Comparison of ENCODE assay signal across 9 cellular contexts in the genomic region with DNA sequence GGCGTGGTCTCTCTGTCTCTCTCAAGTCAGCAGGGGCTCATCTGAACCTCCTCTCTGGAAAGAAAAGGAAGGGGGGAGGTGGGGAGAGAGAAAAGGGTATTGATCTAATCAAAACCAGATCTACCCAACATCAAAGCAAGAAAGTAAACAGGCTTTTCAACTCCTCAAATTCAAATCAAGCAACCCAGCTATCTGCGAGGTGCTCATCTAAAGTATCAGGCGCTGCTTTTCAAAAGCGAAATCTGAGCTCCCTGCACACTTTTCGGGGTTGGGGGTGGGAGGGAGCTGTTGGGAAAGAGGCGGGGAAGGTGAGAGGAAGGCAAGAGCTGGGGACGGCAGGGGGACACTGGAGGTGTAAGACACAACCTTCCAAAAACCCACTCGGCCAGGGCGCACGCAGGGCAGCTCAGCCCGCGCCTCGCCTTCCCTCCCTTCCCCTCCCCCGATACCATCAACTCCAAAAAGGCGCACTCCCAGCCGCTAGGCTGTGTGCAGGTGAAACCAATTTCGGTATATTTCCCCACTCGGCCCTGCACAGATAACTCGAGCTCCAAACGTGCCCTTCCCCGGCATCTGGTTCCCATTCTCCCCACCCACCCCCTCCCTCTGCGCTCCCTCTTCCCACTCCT. TPM values are rescaled to one million over a fixed set of nuclear protein-coding genes. Genes with fewer than 3 reads are reported as not detected.
DNase-seq lines count a peak whose midpoint lies in the region; ATAC-seq, FAIRE-seq and TF ChIP-seq lines count a peak whose summit lies in the region.
"Had no signal": no experiment of that assay in that cellular context is flagged by ENCODE, and none has a peak within 500 bp of the region (broad histone marks: within the 10 kb centered on the region; RNA-seq: fewer than 3 reads in every experiment).

No MANE protein-coding gene starts in this region.

- no peak overlapping the region for H2BK15ac ChIP-seq in H1 (ENCODE audit: low read length)

- no peak for DNase-seq in H1 (ENCODE audit: low read depth in 1 of 2, low spot score in 2 of 2)
- DNase-seq in ovary, result peak in 2 of 5 donors; percentile 37 to 40
- no peak for DNase-seq in mesothelial cell of epicardium (ENCODE audit: low spot score in 2 of 2, unreplicated experiment in 2 of 2)
- no peak for DNase-seq in NCI-H2227 treated with DMSO at 0.1 percent for 48 hours (lab: John Stamatoyannopoulos, UW)
- no peak for DNase-seq in GOT3 (lab: John Stamatoyannopoulos, UW)
- DNase-seq: RPMI8226 had no signal

- H3K4me2 ChIP-seq in BLaER1 treated with 17β-estradiol and CSF1 and Interleukin-3, amounts not matched to agents 10 nM and 100 nM, result peak overlapping the region in 6 of 11 experiments; percentile 86 to 100 (median 99); a peak in 13 of 22 replicates
- peak overlapping the region; percentile 88 to 95; a peak in 3 of 4 replicates for H3K4me2 ChIP-seq in H1 (ENCODE audit: insufficient read depth in 1 of 2, low read depth in 2 of 2, low read length in 2 of 2)

- H3K4me3 Mint-ChIP-seq in IgD-negative memory B cell (peak overlapping the region; percentile 44 to 78 (median 68)), mesothelial cell of epicardium (no peak overlapping the region)

- TF ChIP-seq POLR2A in H1 (IDR thresholded peaks at IDR 0.05; ENCODE audit: control extremely low read depth in 1 of 2, low read depth in 2 of 2, low read length in 2 of 2), result no peak
- no peak for TF ChIP-seq POLR2A in ovary (IDR thresholded peaks at IDR 0.05)

- H3K23ac ChIP-seq in H1 (ENCODE audit: insufficient read length), result no peak overlapping the region

- H4K91ac ChIP-seq in H1 (replicated peaks; ENCODE audit: insufficient read length, low read length), result no peak overlapping the region

- H4K5ac ChIP-seq in H1 (ENCODE audit: insufficient read length, low read depth, low read length), result no peak overlapping the region

- no peak overlapping the region for H3K56ac ChIP-seq in H1 (replicated peaks; ENCODE audit: insufficient read length, low read depth, low read length)

- H3K4ac ChIP-seq in H1 (replicated peaks; ENCODE audit: insufficient read length, low read depth, low read length), result no peak overlapping the region

- TF ChIP-seq RAD21 in H1 (IDR thresholded peaks at IDR 0.05 in 1 of 2, conservative IDR thresholded peaks at IDR 0.05 in 1 of 2; ENCODE audit: low read depth in 2 of 2, low read length in 2 of 2), result no peak

- no peaks in the 10 kb centered on the region; a peak in 1 of 22 replicates for H3K36me3 ChIP-seq in BLaER1 treated with 17β-estradiol and CSF1 and Interleukin-3, amounts not matched to agents 10 nM and 100 nM
- peaks cover 0 to 16% (median 12%) of the 10 kb centered on the region in 4 experiments; a peak in 5 of 8 replicates for H3K36me3 ChIP-seq in H1 (ENCODE audit: control insufficient read depth in 2 of 4, insufficient read depth in 4 of 4, low read length in 3 of 4)
- no peaks in the 10 kb centered on the region for H3K36me3 ChIP-seq in ovary

- no peak overlapping the region for H3K27ac ChIP-seq in BLaER1 treated with 17β-estradiol and CSF1 and Interleukin-3, amounts not matched to agents 10 nM and 100 nM
- H3K27ac ChIP-seq in H1 (ENCODE audit: low read depth, low read length), result no peak overlapping the region
- peak overlapping the region in 1 of 2 donors; percentile 92 for H3K27ac ChIP-seq in ovary

- peak overlapping the region in 2 of 10 experiments; percentile 90 to 91; a peak in 3 of 20 replicates for H3K4me3 ChIP-seq in BLaER1 treated with 17β-estradiol and CSF1 and Interleukin-3, amounts not matched to agents 10 nM and 100 nM
- H3K4me3 ChIP-seq in H1 (ENCODE audit: extremely low read depth in 1 of 4, insufficient read depth in 2 of 4, low read depth in 3 of 4, low read length in 4 of 4) (peak overlapping the region; percentile 88 to 93 (median 91)), ovary (peak overlapping the region; percentile 86)

- H2BK20ac ChIP-seq in H1 (ENCODE audit: low read length), result 0 out of 2 replicates have a peak overlapping the region, but pooled peaks have one; percentile 61

- no peak for FAIRE-seq in H1 (lab: Jason Lieb, UNC)

- peaks cover 0 to 39% (median 19%) of the 10 kb centered on the region in 11 experiments; a peak in 15 of 22 replicates for H4K20me1 ChIP-seq in BLaER1 treated with 17β-estradiol and CSF1 and Interleukin-3, amounts not matched to agents 10 nM and 100 nM
- H4K20me1 ChIP-seq in H1 (replicated peaks in 1 of 2; ENCODE audit: control insufficient read depth in 1 of 2, insufficient read depth in 2 of 2, low read length in 2 of 2), result peaks cover 21 to 32% of the 10 kb centered on the region in 2 experiments

- no peak overlapping the region for H3K9ac ChIP-seq in BLaER1 treated with 17β-estradiol and CSF1 and Interleukin-3, amounts not matched to agents 10 nM and 100 nM
- peak overlapping the region in 2 of 4 experiments; percentile 22 to 82; a peak in 5 of 7 replicates for H3K9ac ChIP-seq in H1 (replicated peaks in 1 of 4; ENCODE audit: extremely low read depth in 1 of 4, low read depth in 3 of 4, low read length in 3 of 4)

- H2BK12ac ChIP-seq in H1 (ENCODE audit: low read depth, low read length), result 0 out of 2 replicates have a peak overlapping the region, but pooled peaks have one; percentile 0

- H3K36me3 Mint-ChIP-seq in IgD-negative memory B cell, result peaks cover 2% of the 10 kb centered on the region
- H3K36me3 Mint-ChIP-seq in mesothelial cell of epicardium, result no peaks in the 10 kb centered on the region

- H3K9me3 Mint-ChIP-seq in IgD-negative memory B cell (peaks cover 0 to 2% (median 2%) of the 10 kb centered on the region in 3 donors), mesothelial cell of epicardium (no peaks in the 10 kb centered on the region)

- H2AK5ac ChIP-seq in H1 (ENCODE audit: low read depth, low read length), result no peak overlapping the region

- WGBS in H1 (ENCODE audit: extremely low coverage in 1 of 2, insufficient coverage in 1 of 2, insufficient read length in 1 of 2, insufficient replicate concordance in 2 of 2, low coverage in 1 of 2, low lambda C conversion rate in 2 of 2, missing lambda C conversion rate in 1 of 2), 2 experiments, result 4% methylated on average over 8 of the region's 22 CpGs; no CpG with 5 or more reads in 1 of the 2 experiments
- 4 to 6% (median 4%) methylated on average over 22 of the region's 22 CpGs for WGBS in ovary, 3 donors

- peaks cover 22 to 43% (median 30%) of the 10 kb centered on the region in 11 experiments for H3K27me3 ChIP-seq in BLaER1 treated with 17β-estradiol and CSF1 and Interleukin-3, amounts not matched to agents 10 nM and 100 nM
- peaks cover 0 to 7% (median 1%) of the 10 kb centered on the region in 4 experiments; a peak in 2 of 7 replicates for H3K27me3 ChIP-seq in H1 (replicated peaks in 1 of 4; ENCODE audit: control insufficient read depth in 3 of 4, extremely low read depth in 1 of 4, insufficient read depth in 3 of 4, low read length in 3 of 4)
- H3K27me3 ChIP-seq in ovary, result no peaks in the 10 kb centered on the region

- H3K14ac ChIP-seq in H1 (ENCODE audit: insufficient read length), result no peak overlapping the region

- peaks cover 0 to 25% of the 10 kb centered on the region in 2 experiments; a peak in 3 of 4 replicates for H3K79me2 ChIP-seq in H1 (ENCODE audit: control insufficient read depth in 1 of 2, insufficient read depth in 2 of 2, low read length in 2 of 2)

- no peak for ATAC-seq in GM21576 (IDR thresholded peaks at IDR 0.05; ENCODE audit: unreplicated experiment)

- intact Hi-C loops in ovary (cut with DNase I), result loop anchor here in 2 of 4 donors (5.0 to 10.0 kb wide), 4 partner anchors 94 to 606 kb away; no protein-coding TSS in a partner anchor

- TF ChIP-seq CTCF in H1 (IDR thresholded peaks at IDR 0.05; ENCODE audit: control extremely low read depth in 1 of 3, insufficient read depth in 1 of 3, low read depth in 1 of 3, low read length in 3 of 3) (no peak), ovary (IDR thresholded peaks at IDR 0.05) (no peak), mesothelial cell of epicardium (IDR thresholded peaks at IDR 0.05; ENCODE audit: unreplicated experiment) (no peak)

- H3K4me1 ChIP-seq in BLaER1 treated with 17β-estradiol and CSF1 and Interleukin-3, amounts not matched to agents 10 nM and 100 nM, result peaks cover 20 to 52% (median 43%) of the 10 kb centered on the region in 10 experiments
- H3K4me1 ChIP-seq in H1 (replicated peaks in 1 of 4; ENCODE audit: control insufficient read depth in 3 of 4, insufficient read depth in 4 of 4, low read length in 3 of 4), result peaks cover 16 to 29% (median 23%) of the 10 kb centered on the region in 4 experiments
- peaks cover 25% of the 10 kb centered on the region for H3K4me1 ChIP-seq in ovary (ENCODE audit: insufficient read depth)

- POLR2A ChIA-PET in H1 (lab: Charles Lee; ENCODE audit: partially characterized antibody), result interaction anchor here (0.8 to 2.3 kb wide), 12 partner anchors 9 to 417 kb away, joined by 3 to 22 read pairs (median 6); no protein-coding TSS in a partner anchor

- H3K27ac Mint-ChIP-seq in IgD-negative memory B cell (no peak overlapping the region), mesothelial cell of epicardium (no peak overlapping the region)

- H3K23me2 ChIP-seq in H1 (ENCODE audit: low read depth, low read length), result peaks cover 12% of the 10 kb centered on the region

- H2BK5ac ChIP-seq in H1 (ENCODE audit: low read depth, low read length), result no peak overlapping the region

- no peak overlapping the region for H2BK120ac ChIP-seq in H1 (replicated peaks; ENCODE audit: low read depth, low read length)

- H2AFZ ChIP-seq in H1 (ENCODE audit: low read length), result no peak overlapping the region

- H3K27me3 Mint-ChIP-seq in IgD-negative memory B cell, result peaks cover 17% of the 10 kb centered on the region
- H3K27me3 Mint-ChIP-seq in mesothelial cell of epicardium (ENCODE audit: low read depth), result no peaks in the 10 kb centered on the region

- H3K18ac ChIP-seq in H1 (ENCODE audit: extremely low read depth, low read length), result peak overlapping the region; percentile 64; the same call in 1 of the 2 replicates

- H3K4me1 Mint-ChIP-seq in IgD-negative memory B cell (peaks cover 5 to 7% (median 7%) of the 10 kb centered on the region in 3 donors), mesothelial cell of epicardium (peaks cover 12% of the 10 kb centered on the region)

- H3K79me1 ChIP-seq in H1 (ENCODE audit: low read depth, low read length), result peaks cover 12% of the 10 kb centered on the region; the same call in 1 of the 2 replicates

- no peaks in the 10 kb centered on the region for H3K9me3 ChIP-seq in BLaER1 treated with 17β-estradiol and CSF1 and Interleukin-3, amounts not matched to agents 10 nM and 100 nM (replicated peaks in 1 of 11)
- H3K9me3 ChIP-seq in H1 (ENCODE audit: insufficient read depth in 2 of 2, low read depth in 1 of 2, low read length in 1 of 2), result no peaks in the 10 kb centered on the region
- no peaks in the 10 kb centered on the region for H3K9me3 ChIP-seq in ovary

- CTCF ChIA-PET in H1 (lab: Charles Lee; ENCODE audit: partially characterized antibody), result interaction anchor here (0.7 to 7.4 kb wide), 21 partner anchors 9 to 428 kb away, joined by 3 to 62 read pairs (median 4); no protein-coding TSS in a partner anchor

- H4K8ac ChIP-seq in H1 (ENCODE audit: extremely low read depth, insufficient read depth, low read length), result no peak overlapping the region

- TF ChIP-seq EP300 in H1 (IDR thresholded peaks at IDR 0.05; ENCODE audit: borderline replicate concordance in 1 of 2, low read depth in 2 of 2, low read length in 2 of 2) (no peak), ovary (IDR thresholded peaks at IDR 0.05) (no peak)

RNA-seq across cellular contexts. Expression of a gene that starts 2.7 kb away (rescaled TPM):
- polyA plus RNA-seq in IgD-negative memory B cell (0.40 TPM), H1 (2011; rRNA removed) (17.7 and 24.2 TPM in 2 replicates), ovary (10 to 100 TPM; 17.2 to 18.2 TPM)
- total RNA-seq in H1 (2021; fragmentation: NEBNext Ultra II Directional; extraction: Animal tissue kit (Norgen Biotek cat#: 25700)), result 31.7 and 33.4 TPM in 2 replicates
- polyA plus RNA-seq in H1 (2011; cell fraction: cytosol; rRNA removed), result 19.3 TPM
- polyA plus RNA-seq in H1 (2011; cell fraction: nucleus; rRNA removed), result 36.2 TPM
- polyA plus RNA-seq in H1 (2012, experiment 1 of 2), result 18.3 to 25.8 TPM (median 20.3 TPM) in 4 replicates
- polyA plus RNA-seq in H1 (2012, experiment 2 of 2), result 9.2 TPM
- polyA plus RNA-seq in H1 (2013, experiment 1 of 2), result 17.7 TPM
- polyA plus RNA-seq in H1 (2013, experiment 2 of 2), result 15.4 TPM
- 14.1 and 21.3 TPM in 2 replicates for polyA minus RNA-seq in H1 (2011; rRNA and poly(A)+ RNA removed)
- 21.3 TPM for polyA minus RNA-seq in H1 (2011; cell fraction: cytosol; rRNA and poly(A)+ RNA removed)
- polyA minus RNA-seq in H1 (2011; cell fraction: nucleus; rRNA and poly(A)+ RNA removed), result 44.5 TPM
- total RNA-seq in ovary (10 to 100 TPM; 17.7 to 75.7 (median 44.3) TPM), mesothelial cell of epicardium (84.6 to 88.7 TPM (median 87.8 TPM) in 3 replicates)
